ENCODE assay signal across 8 cellular contexts in the genomic region with DNA sequence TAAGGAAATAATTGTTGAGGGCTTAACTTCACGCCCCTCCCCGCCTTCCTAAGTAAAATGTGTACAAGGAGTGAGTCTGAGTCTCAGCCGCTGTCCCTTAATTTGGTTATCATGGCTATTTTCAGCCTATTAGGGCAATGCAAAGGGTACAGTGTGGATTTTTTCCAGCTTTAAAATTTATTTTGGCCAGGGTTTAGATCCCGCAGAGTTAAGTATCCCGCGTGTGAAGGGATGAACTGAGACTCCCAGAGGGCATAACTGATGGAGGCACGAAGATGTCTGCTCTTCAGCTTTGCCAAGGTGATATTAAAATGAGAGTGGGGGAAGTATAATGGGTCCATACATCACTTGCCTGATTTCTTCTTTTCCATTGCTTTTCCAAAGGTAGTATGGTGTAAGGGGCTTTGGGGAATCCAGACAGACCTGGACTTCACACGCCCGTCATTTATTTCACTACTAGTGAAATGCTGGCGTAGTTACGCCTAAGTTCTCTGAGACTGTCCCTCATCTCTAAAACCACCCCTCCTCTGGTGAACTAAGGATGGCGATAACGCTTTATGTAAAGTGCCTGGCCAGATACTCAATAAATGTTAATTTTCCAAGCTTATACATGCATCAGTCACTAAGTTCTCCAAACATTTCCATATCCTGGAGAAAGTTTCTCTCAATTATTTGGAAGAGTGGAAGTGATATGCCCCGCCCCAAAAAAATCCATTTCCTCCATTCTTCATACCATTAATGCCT. TPM values are rescaled to one million over a fixed set of nuclear protein-coding genes. Genes with fewer than 3 reads are reported as not detected.
DNase-seq lines count a peak whose midpoint lies in the region; ATAC-seq, FAIRE-seq and TF ChIP-seq lines count a peak whose summit lies in the region.

No MANE protein-coding gene starts in this region.

- H3K4me3 ChIP-seq in BLaER1: peak overlapping the region; percentile 91
- H3K4me3 ChIP-seq in NB4 (ENCODE audit: low read depth, low read length): peak overlapping the region; percentile 55
- peak overlapping the region; percentile 62 to 100 (median 95) for H3K4me3 ChIP-seq in dorsolateral prefrontal cortex

- H3K9ac ChIP-seq in BLaER1: peak overlapping the region; percentile 67

- H3K4me2 ChIP-seq in BLaER1: peak overlapping the region; percentile 98

- H3K27ac Mint-ChIP-seq in neural crest cell (ENCODE audit: unreplicated experiment): peak overlapping the region; percentile 52

- no peak for FAIRE-seq in GM19239 (lab: Jason Lieb, UNC)

- intact Hi-C loops in dorsolateral prefrontal cortex (cut with DNase I): loop anchor here in 1 of 2 donors (10.0 kb wide), 1 partner anchor 610 kb away; a partner anchor contains a TSS

- no peak for TF ChIP-seq POLR2A in NB4 (IDR thresholded peaks at IDR 0.05; ENCODE audit: extremely low read depth, insufficient read length)

- H3K9me3 ChIP-seq in BLaER1: no peaks in the 10 kb centered on the region

- H3K27me3 Mint-ChIP-seq in neural crest cell (ENCODE audit: low read depth): peaks cover 54% of the 10 kb centered on the region

- peaks cover 29% of the 10 kb centered on the region for H3K4me1 Mint-ChIP-seq in neural crest cell

- no peak for ATAC-seq in HG02852 (IDR thresholded peaks at IDR 0.05; ENCODE audit: unreplicated experiment)

- peak overlapping the region; percentile 93 for H3K4me3 Mint-ChIP-seq in neural crest cell

- H3K4me1 ChIP-seq in BLaER1: peaks cover 34% of the 10 kb centered on the region

- H3K27ac ChIP-seq in BLaER1 (no peak overlapping the region), dorsolateral prefrontal cortex (peak overlapping the region in 55 of 59 donors; percentile 43 to 96 (median 83))

- no peaks in the 10 kb centered on the region for H3K36me3 Mint-ChIP-seq in neural crest cell (ENCODE audit: low read depth)

- peaks cover 15% of the 10 kb centered on the region for H3K27me3 ChIP-seq in BLaER1
- H3K27me3 ChIP-seq in dorsolateral prefrontal cortex: no peaks in the 10 kb centered on the region

- no peak for DNase-seq in NB4 (ENCODE audit: low read depth)
- no peak for DNase-seq in dorsolateral prefrontal cortex
- no peak for DNase-seq in neural crest cell (ENCODE audit: low read depth, low spot score)
- DNase-seq in GM19239 (ENCODE audit: insufficient read length, low spot score): no peak
- no peak for DNase-seq in NCI-H526 treated with DMSO at 0.1 percent for 48 hours (lab: John Stamatoyannopoulos, UW)
- no peak for DNase-seq in glomerular visceral epithelial cell (ENCODE audit: extremely low spot score)

- H3K9me3 Mint-ChIP-seq in neural crest cell: no peaks in the 10 kb centered on the region

- H4K20me1 ChIP-seq in BLaER1: peaks cover 37% of the 10 kb centered on the region

- H3K36me3 ChIP-seq in BLaER1: peaks cover 5% of the 10 kb centered on the region

- TF ChIP-seq CTCF in NB4 (IDR thresholded peaks at IDR 0.05; ENCODE audit: low read depth, low read length) (no peak), dorsolateral prefrontal cortex (IDR thresholded peaks at IDR 0.05 in 54 of 56, conservative IDR thresholded peaks at IDR 0.05 in 2 of 56; ENCODE audit: low read depth in 1 of 56, partially characterized antibody in 56 of 56) (no peak), neural crest cell (conservative IDR thresholded peaks at IDR 0.05) (no peak)

RNA-seq across cellular contexts. Expression of a gene that starts 0.9 kb away (rescaled TPM):
- total RNA-seq in dorsolateral prefrontal cortex (10 to 100 TPM; 26.6 to 67.9 (median 53.5) TPM), neural crest cell (23.2 TPM in 2 replicates)

RNA-seq across cellular contexts. Expression of a gene that starts 39.0 kb away (rescaled TPM):
- total RNA-seq in dorsolateral prefrontal cortex (100 to 1,000 TPM; 235 to 598 (median 367) TPM), neural crest cell (80.5 and 86.3 TPM in 2 replicates)
